17 cellular contexts compared by ENCODE assay signal in genomic region chr7:45092931-45093235, GRCh38. TPM values are rescaled to one million over a fixed set of nuclear protein-coding genes. Genes with fewer than 3 reads are reported as not detected.
DNase-seq lines count a peak whose midpoint lies in the region; ATAC-seq and TF ChIP-seq lines count a peak whose summit lies in the region.
"Had no signal": no experiment of that assay in that cellular context is flagged by ENCODE, and none has a peak within 500 bp of the region (broad histone marks: within the 10 kb centered on the region; RNA-seq: fewer than 3 reads in every experiment).

No MANE protein-coding gene starts in this region.

- H3K4me1 ChIP-seq in HCT116 (ENCODE audit: control insufficient read depth in 1 of 2, insufficient read depth in 2 of 2, low read length in 2 of 2) (peaks cover 8 to 14% of the 10 kb centered on the region in 2 experiments), iPS-20b (ENCODE audit: insufficient read depth, low read length) (peaks cover 11% of the 10 kb centered on the region), smooth muscle cell (ENCODE audit: low read depth) (no peaks in the 10 kb centered on the region)

- peaks cover 15% of the 10 kb centered on the region for H3K4me1 Mint-ChIP-seq in WTC11

- H3K27ac ChIP-seq in HCT116 (ENCODE audit: low read depth, low read length) (no peak overlapping the region), iPS-20b (ENCODE audit: low read length) (no peak overlapping the region), smooth muscle cell (ENCODE audit: low read depth) (peak overlapping the region; percentile 15)

- no peaks in the 10 kb centered on the region for H3K9me3 Mint-ChIP-seq in WTC11

- TF ChIP-seq CTCF in HCT116 (IDR thresholded peaks at IDR 0.05 in 2 of 3, conservative IDR thresholded peaks at IDR 0.05 in 1 of 3; ENCODE audit: borderline replicate concordance in 1 of 3, insufficient read depth in 1 of 3, low read depth in 2 of 3, low read length in 2 of 3) (no peak), WTC11 (IDR thresholded peaks at IDR 0.05) (no peak), smooth muscle cell (IDR thresholded peaks at IDR 0.05; ENCODE audit: borderline replicate concordance, insufficient read depth, poor library complexity, severe bottlenecking) (no peak)

- peaks cover 18% of the 10 kb centered on the region for H3K27me3 Mint-ChIP-seq in WTC11 (ENCODE audit: low read depth)

- no peak overlapping the region for H3K9ac ChIP-seq in HCT116 (ENCODE audit: low read length)
- H3K9ac ChIP-seq in iPS-20b (ENCODE audit: low read depth, low read length), result 0 out of 2 replicates have a peak overlapping the region, but pooled peaks have one; percentile 12
- no peak overlapping the region for H3K9ac ChIP-seq in smooth muscle cell (ENCODE audit: low read depth)

- H3F3A ChIP-seq in smooth muscle cell (ENCODE audit: low read depth), result no peaks in the 10 kb centered on the region

- TF ChIP-seq RAD21 in HCT116 (IDR thresholded peaks at IDR 0.05; ENCODE audit: low read depth), result no peak

- WGBS in smooth muscle cell (ENCODE audit: low lambda C conversion rate), result 72% methylated on average over 3 of the region's 3 CpGs

- H3K9me2 ChIP-seq in HCT116 (ENCODE audit: insufficient read depth), result no peaks in the 10 kb centered on the region

- H3K4me2 ChIP-seq in HCT116 (ENCODE audit: low read length), result peak overlapping the region; percentile 49
- H3K4me2 ChIP-seq in smooth muscle cell, result no peak overlapping the region

- POLR2A ChIA-PET in HCT116 (lab: Charles Lee) (interaction anchor here (1.5 kb wide), 1 partner anchor 18 kb away, joined by 3 read pairs; no protein-coding TSS in a partner anchor), WTC11 (lab: Charles Lee) (no interaction called here)

- H2AFZ ChIP-seq in HCT116 (ENCODE audit: low read depth, low read length, poor library complexity, severe bottlenecking) (peak overlapping the region; percentile 19), smooth muscle cell (ENCODE audit: low read depth) (no peak overlapping the region)

- H3K9me3 ChIP-seq in HCT116 (ENCODE audit: control insufficient read depth in 1 of 2, insufficient read depth in 1 of 2, low read depth in 1 of 2, low read length in 2 of 2) (0 out of 4 replicates have a peak, but pooled peaks cover 0 to 3% of the 10 kb centered on the region in 2 experiments), iPS-20b (ENCODE audit: insufficient read depth, low read depth, low read length) (no peaks in the 10 kb centered on the region), smooth muscle cell (replicated peaks; ENCODE audit: low read depth) (no peaks in the 10 kb centered on the region)

- CTCF ChIA-PET in HCT116 (lab: Charles Lee), result no interaction called here
- CTCF ChIA-PET in WTC11 (lab: Charles Lee), result interaction anchor here (0.8 to 1.9 kb wide), 3 partner anchors 23 to 128 kb away, joined by 3 to 7 read pairs (median 3); no protein-coding TSS in a partner anchor

- H3K27me3 ChIP-seq in HCT116 (ENCODE audit: insufficient read depth, low read length) (no peaks in the 10 kb centered on the region), iPS-20b (ENCODE audit: insufficient read depth, low read length) (peaks cover 12% of the 10 kb centered on the region), smooth muscle cell (ENCODE audit: low read depth) (no peaks in the 10 kb centered on the region)

- H3K36me3 Mint-ChIP-seq in WTC11, result no peaks in the 10 kb centered on the region

- H3K79me2 ChIP-seq in HCT116 (ENCODE audit: insufficient read depth, low read length), result no peaks in the 10 kb centered on the region
- no peaks in the 10 kb centered on the region for H3K79me2 ChIP-seq in smooth muscle cell (ENCODE audit: low read depth)

- H3K27ac Mint-ChIP-seq in WTC11, result peak overlapping the region; percentile 57
- H3K27ac Mint-ChIP-seq: CD14-positive monocyte had no signal

- BruUV-seq in HCT116 (replicated peaks; lab: Mats Ljungman, UMichigan), result no TSS peak

- H4K20me1 ChIP-seq in HCT116 (ENCODE audit: insufficient read depth), result no peaks in the 10 kb centered on the region
- no peaks in the 10 kb centered on the region for H4K20me1 ChIP-seq in smooth muscle cell (ENCODE audit: low read depth)

- DNase-seq in HCT116 (ENCODE audit: low read depth, low spot score) (no peak), WTC11 (ENCODE audit: low spot score) (no peak), smooth muscle cell (lab: John Stamatoyannopoulos, UW; ENCODE audit: unreplicated experiment) (no peak), Right ventricle myocardium inferior (ENCODE audit: missing footprints) (no peak), DMS 273 treated with DMSO at 0.1 percent for 48 hours (lab: John Stamatoyannopoulos, UW) (no peak)
- no peak for DNase-seq in activated CD4-positive, CD25-positive, alpha-beta regulatory T cell treated with anti-CD3 and anti-CD28 coated beads, Interleukin-2, amount 50 U/mL, for 72 hours
- DNase-seq: ACHN, AML-193, HCEC 1CT, NCI-H1092, NCI-H146, NCI-H2081, NCI-H510A treated with DMSO at 0.1 percent for 48 hours, SHP77 treated with DMSO at 0.1 percent for 48 hours had no signal

- ATAC-seq in HCT116 (peak; percentile 46), WTC11 (peak; percentile 4), Right ventricle myocardium inferior (no peak)

- RAD21 ChIA-PET in HCT116 (lab: Charles Lee; ENCODE audit: low non-redundant PET in 1 of 2, low total read pairs in 2 of 2, uncharacterized antibody in 2 of 2, unreplicated experiment in 2 of 2), result no interaction called here

- no peak overlapping the region for H3K4me3 ChIP-seq in HCT116 (replicated peaks in 1 of 2; ENCODE audit: low read depth in 1 of 2, low read length in 2 of 2)
- H3K4me3 ChIP-seq in iPS-20b (ENCODE audit: low read length), result peak overlapping the region; percentile 31; the same call in 1 of the 2 replicates
- no peak overlapping the region for H3K4me3 ChIP-seq in smooth muscle cell

- H3K4me3 Mint-ChIP-seq in WTC11, result no peak overlapping the region
- H3K4me3 Mint-ChIP-seq: CD14-positive monocyte had no signal

- intact Hi-C loops in HCT116 (cut with micrococcal nuclease) (no loop called here), Right ventricle myocardium inferior (cut with DNase I) (no loop called here)

- TF ChIP-seq POLR2A in HCT116 (IDR thresholded peaks at IDR 0.05; ENCODE audit: borderline replicate concordance, extremely low read depth, insufficient read depth, insufficient read length), result no peak

- H3K36me3 ChIP-seq in HCT116 (ENCODE audit: control insufficient read depth in 1 of 2, insufficient read depth in 2 of 2, low read length in 2 of 2) (no peaks in the 10 kb centered on the region), iPS-20b (ENCODE audit: insufficient read depth, low read depth, low read length) (no peaks in the 10 kb centered on the region), smooth muscle cell (ENCODE audit: low read depth) (no peaks in the 10 kb centered on the region)

TF ChIP-seq in HCT116, 20 proteins besides CTCF, POLR2A, EP300 and RAD21 (continues in another document):
- TF ChIP-seq YY1 (IDR thresholded peaks at IDR 0.05; ENCODE audit: extremely low read depth, insufficient replicate concordance, low read depth, low read length), result no peak
- no peak for TF ChIP-seq POLR2AphosphoS5 (IDR thresholded peaks at IDR 0.05; ENCODE audit: low read depth, low read length)
- no peak for TF ChIP-seq ELF1 (IDR thresholded peaks at IDR 0.05; ENCODE audit: borderline replicate concordance, low read depth)
- TF ChIP-seq JUND (IDR thresholded peaks at IDR 0.05), result no peak
- no peak for TF ChIP-seq TCF7L2 (IDR thresholded peaks at IDR 0.05; ENCODE audit: borderline replicate concordance, extremely low read depth, insufficient read depth, insufficient read length)
- TF ChIP-seq EZH2phosphoT487 (IDR thresholded peaks at IDR 0.05; ENCODE audit: borderline replicate concordance), result no peak

TF ChIP-seq in WTC11, 78 proteins besides CTCF, POLR2A, EP300 and RAD21 (continues in another document):
- no peak for TF ChIP-seq ZBTB21 (CRISPR knock-in tag; IDR thresholded peaks at IDR 0.05; ENCODE audit: borderline replicate concordance)
- TF ChIP-seq NFE2L1 (CRISPR knock-in tag; IDR thresholded peaks at IDR 0.05), result no peak
- no peak for TF ChIP-seq IRF2 (CRISPR knock-in tag; IDR thresholded peaks at IDR 0.05; ENCODE audit: borderline replicate concordance, low read depth)
- no peak for TF ChIP-seq ETV6 (CRISPR knock-in tag; IDR thresholded peaks at IDR 0.05)
- no peak for TF ChIP-seq NFATC4 (CRISPR knock-in tag; IDR thresholded peaks at IDR 0.05)
- TF ChIP-seq ZNF512 (CRISPR knock-in tag; IDR thresholded peaks at IDR 0.05; ENCODE audit: borderline replicate concordance), result no peak
- no peak for TF ChIP-seq PRRX2 (CRISPR knock-in tag; IDR thresholded peaks at IDR 0.05)

RNA-seq across cellular contexts. Expression of gene NACAD, which starts 4.1 kb away (rescaled TPM):
- 0.05 TPM for total RNA-seq in HCT116 (2021; ENCODE audit: unreplicated experiment)
- polyA plus RNA-seq in HCT116 (2012), result 0.01 TPM in 2 replicates
- 5.5 to 6.0 TPM (median 5.7 TPM) in 3 replicates for total RNA-seq in WTC11 (2021)
- 2.6 and 5.3 TPM in 2 replicates for total RNA-seq in smooth muscle cell
- 11.6 and 12.5 TPM in 2 replicates for polyA plus RNA-seq in smooth muscle cell
- 6.0 TPM for total RNA-seq in Right ventricle myocardium inferior
- total RNA-seq: MCF 10A had no signal
- polyA plus RNA-seq: CD14-positive monocyte had no signal

RNA-seq across cellular contexts. Expression of gene TBRG4, which starts 18.6 kb away (rescaled TPM):
- total RNA-seq in HCT116 (2021; ENCODE audit: unreplicated experiment) (136 TPM), WTC11 (2021) (122 to 167 TPM (median 124 TPM) in 3 replicates), smooth muscle cell (21.8 and 30.2 TPM in 2 replicates), Right ventricle myocardium inferior (82.4 TPM)
- 90.0 and 90.3 TPM in 2 replicates for polyA plus RNA-seq in HCT116 (2012)
- polyA plus RNA-seq in smooth muscle cell, result 48.3 and 52.5 TPM in 2 replicates
